20 cellular contexts compared by ENCODE assay signal in genomic region chr19:35571406-35571965, GRCh38. TPM values are rescaled to one million over a fixed set of nuclear protein-coding genes. Genes with fewer than 3 reads are reported as not detected.
DNase-seq lines count a peak whose midpoint lies in the region; ATAC-seq, FAIRE-seq and TF ChIP-seq lines count a peak whose summit lies in the region.
"Had no signal": no experiment of that assay in that cellular context is flagged by ENCODE, and none has a peak within 500 bp of the region (broad histone marks: within the 10 kb centered on the region; RNA-seq: fewer than 3 reads in every experiment).

No MANE protein-coding gene starts in this region.

- H3K9me3 ChIP-seq in HepG2 (ENCODE audit: low read length): peaks cover 16% of the 10 kb centered on the region
- peaks cover 0 to 4% (median 1%) of the 10 kb centered on the region in 4 donors for H3K9me3 ChIP-seq in right lobe of liver
- H3K9me3 ChIP-seq: BE2C had no signal

- H4K20me1 ChIP-seq in HepG2 (ENCODE audit: insufficient read depth, low read length): no peaks in the 10 kb centered on the region

- H3K27ac ChIP-seq in HepG2 (ENCODE audit: extremely low read length, insufficient read depth, low read length) (no peak overlapping the region), right lobe of liver (no peak overlapping the region)

- TF ChIP-seq RAD21 in HepG2 (CRISPR knock-in tag; IDR thresholded peaks at IDR 0.05): no peak

- no TSS peak for BruUV-seq in HepG2 (replicated peaks; lab: Mats Ljungman, UMichigan)

- H3K79me2 ChIP-seq in HepG2 (ENCODE audit: insufficient read depth, low read length): no peaks in the 10 kb centered on the region

- in situ Hi-C loops in HepG2 (cut with HindIII; ENCODE audit: extremely low pct_ligation_motif_present, low pct_unique_long_range_greater_than_20kb): no loop called here

- CTCF ChIA-PET in HepG2 (lab: Yijun Ruan, JAX; ENCODE audit: low intra/inter-chr PET ratio, low total read pairs): no interaction called here

- DNase-seq in HepG2 (ENCODE audit: low spot score) (no peak), right lobe of liver (no peak), bronchial epithelial cell (ENCODE audit: low read depth) (peak; percentile 22), NCI-H526 treated with DMSO at 0.1 percent for 48 hours (lab: John Stamatoyannopoulos, UW) (no peak)
- DNase-seq: BE2C; C1 segment of cervical spinal cord; CD4-positive, CD25-positive, alpha-beta regulatory T cell; CD8-positive, alpha-beta memory T cell; COR-L47; DMS 273 treated with DMSO at 0.1 percent for 48 hours; DMS53; DND-41; EL; H9 had no signal

- H2AFZ ChIP-seq in HepG2 (ENCODE audit: low read length): no peak overlapping the region

- H3K9ac ChIP-seq in HepG2 (ENCODE audit: insufficient read depth, low read depth, low read length): no peak overlapping the region

- FAIRE-seq in HepG2 (lab: Jason Lieb, UNC) (peak; percentile 8), bronchial epithelial cell (lab: Jason Lieb, UNC) (no peak)
- FAIRE-seq: GM12878, GM19239, H1 had no signal

- H3K36me3 ChIP-seq in HepG2 (replicated peaks in 1 of 2; ENCODE audit: control insufficient read depth in 1 of 2, insufficient read depth in 2 of 2, low read length in 2 of 2): no peaks in the 10 kb centered on the region
- H3K36me3 ChIP-seq in right lobe of liver: no peaks in the 10 kb centered on the region
- no peaks in the 10 kb centered on the region for H3K36me3 ChIP-seq in bronchial epithelial cell (ENCODE audit: control insufficient read depth, insufficient read depth, low read length)
- H3K36me3 ChIP-seq: BE2C had no signal

- 14% methylated on average over 1 of the region's 1 CpG for WGBS in HepG2 (ENCODE audit: low lambda C conversion rate)
- WGBS in right lobe of liver (ENCODE audit: insufficient coverage, low coverage, low lambda C conversion rate, missing lambda C conversion rate): 80% methylated on average over 1 of the region's 1 CpG

- ATAC-seq in HepG2 (no peak), right lobe of liver (no peak), GM18861 (IDR thresholded peaks at IDR 0.05; ENCODE audit: unreplicated experiment) (no peak)
- ATAC-seq: GM12878 had no signal

- no peak for TF ChIP-seq CTCF in HepG2 (CRISPR knock-in tag; IDR thresholded peaks at IDR 0.05)
- no peak for TF ChIP-seq CTCF in right lobe of liver (IDR thresholded peaks at IDR 0.05)
- no peak for TF ChIP-seq CTCF in bronchial epithelial cell (IDR thresholded peaks at IDR 0.05; ENCODE audit: insufficient read depth, low read length, severe bottlenecking)

- intact Hi-C loops in HepG2 (cut with micrococcal nuclease; ENCODE audit: unreplicated experiment) (no loop called here), right lobe of liver (cut with DNase I) (no loop called here)

- H3K27me3 ChIP-seq in HepG2 (ENCODE audit: control insufficient read depth in 1 of 2, insufficient read depth in 2 of 2, low read length in 2 of 2) (no peaks in the 10 kb centered on the region), right lobe of liver (no peaks in the 10 kb centered on the region), bronchial epithelial cell (ENCODE audit: control insufficient read depth, insufficient read depth, low read length) (no peaks in the 10 kb centered on the region)

- TF ChIP-seq EP300 in HepG2 (IDR thresholded peaks at IDR 0.05; ENCODE audit: low read depth in 2 of 2, low read length in 2 of 2) (no peak), HepG2 (CRISPR knock-in tag; IDR thresholded peaks at IDR 0.05; ENCODE audit: borderline replicate concordance) (no peak)

- H3K4me3 ChIP-seq in HepG2 (replicated peaks in 1 of 3; ENCODE audit: insufficient read depth in 1 of 3, low read depth in 2 of 3, low read length in 3 of 3): no peak overlapping the region
- H3K4me3 ChIP-seq in right lobe of liver: no peak overlapping the region
- no peak overlapping the region for H3K4me3 ChIP-seq in bronchial epithelial cell (ENCODE audit: low read depth, low read length)
- H3K4me3 ChIP-seq: GM12878 had no signal

- H3K4me1 ChIP-seq in HepG2 (ENCODE audit: insufficient read depth, low read length): peaks cover 40% of the 10 kb centered on the region
- H3K4me1 ChIP-seq in right lobe of liver: no peaks in the 10 kb centered on the region
- H3K4me1 ChIP-seq: BE2C had no signal

- POLR2A ChIA-PET in HepG2 (lab: Yijun Ruan, JAX): interaction anchor here (0.6 kb wide), 1 partner anchor 100 kb away, joined by 3 read pairs; no protein-coding TSS in a partner anchor

- TF ChIP-seq POLR2A in HepG2 (IDR thresholded peaks at IDR 0.05; ENCODE audit: insufficient read depth in 1 of 2, low read depth in 2 of 2, low read length in 2 of 2) (no peak), right lobe of liver (IDR thresholded peaks at IDR 0.05) (no peak)

- H3K4me2 ChIP-seq in HepG2 (ENCODE audit: low read depth, low read length): no peak overlapping the region

RNA-seq across cellular contexts. Expression of gene ATP4A, which starts 8.0 kb away (rescaled TPM):
- total RNA-seq in HepG2 (2016; rRNA removed; fragmentation: Illumina TruSeq; extraction: Trizol) (0.11 TPM in 1 of 2 replicates, not detected in the other), right lobe of liver (under 1 TPM in 1 of 6 experiments, not detected in 5; 0.06 TPM), bronchial epithelial cell (not detected in 2 replicates)
- not detected in 2 replicates for total RNA-seq in HepG2 (2016; cell fraction: cytosol; rRNA removed; fragmentation: Illumina TruSeq; extraction: Trizol; ENCODE audit: low read depth)
- total RNA-seq in HepG2 (2016; cell fraction: insoluble cytoplasmic fraction; rRNA removed; fragmentation: Illumina TruSeq; extraction: Trizol): 0.39 TPM in 2 replicates
- total RNA-seq in HepG2 (2016; cell fraction: membrane; rRNA removed; fragmentation: Illumina TruSeq; extraction: Trizol): 0.28 and 0.31 TPM in 2 replicates
- total RNA-seq in HepG2 (2016; cell fraction: nucleus; rRNA removed; fragmentation: Illumina TruSeq; extraction: Trizol): 0.66 TPM in 1 of 2 replicates, not detected in the other
- 0.08 and 0.09 TPM in 2 replicates for polyA plus RNA-seq in HepG2 (2011; rRNA removed)
- polyA plus RNA-seq in HepG2 (2011; cell fraction: cytosol; rRNA removed): 0.04 and 0.15 TPM in 2 replicates
- 0.51 and 0.69 TPM in 2 replicates for polyA plus RNA-seq in HepG2 (2011; cell fraction: nucleus; rRNA removed)
- 0.07 and 0.13 TPM in 2 replicates for polyA plus RNA-seq in HepG2 (2012)
- 0.07 and 0.15 TPM in 2 replicates for polyA plus RNA-seq in HepG2 (2016; cell fraction: cytosol; fragmentation: Illumina TruSeq; extraction: Trizol; ENCODE audit: low read depth)
- polyA plus RNA-seq in HepG2 (2016; cell fraction: insoluble cytoplasmic fraction; fragmentation: Illumina TruSeq; extraction: Trizol; ENCODE audit: low read depth): 0.13 TPM in 1 of 2 replicates, not detected in the other
- polyA plus RNA-seq in HepG2 (2016; cell fraction: membrane; fragmentation: Illumina TruSeq; extraction: Trizol; ENCODE audit: low read depth): 0.22 TPM in 1 of 2 replicates, not detected in the other
- 0.68 and 0.98 TPM in 2 replicates for polyA plus RNA-seq in HepG2 (2016; cell fraction: nucleus; fragmentation: Illumina TruSeq; extraction: Trizol; ENCODE audit: insufficient read depth, low read depth)
- 0.18 TPM in 1 of 2 replicates, not detected in the other for polyA minus RNA-seq in HepG2 (2011; rRNA and poly(A)+ RNA removed; ENCODE audit: low replicate concordance)
- not detected in 2 replicates for polyA minus RNA-seq in HepG2 (2011; cell fraction: cytosol; rRNA and poly(A)+ RNA removed)
- polyA minus RNA-seq in HepG2 (2011; cell fraction: nucleus; rRNA and poly(A)+ RNA removed): 0.13 TPM in 1 of 2 replicates, not detected in the other
- total RNA-seq: A172; CD4-positive, CD25-positive, alpha-beta regulatory T cell; CD8-positive, alpha-beta memory T cell; G401 had no signal
- polyA plus RNA-seq: CD4-positive, CD25-positive, alpha-beta regulatory T cell; CD8-positive, alpha-beta memory T cell had no signal

RNA-seq across cellular contexts. Expression of gene PMIS2, which starts 14.5 kb away (rescaled TPM):
- total RNA-seq in HepG2 (2016; rRNA removed; fragmentation: Illumina TruSeq; extraction: Trizol): not detected in 2 replicates
- not detected in 2 replicates for total RNA-seq in HepG2 (2016; cell fraction: cytosol; rRNA removed; fragmentation: Illumina TruSeq; extraction: Trizol; ENCODE audit: low read depth)
- not detected in 2 replicates for total RNA-seq in HepG2 (2016; cell fraction: insoluble cytoplasmic fraction; rRNA removed; fragmentation: Illumina TruSeq; extraction: Trizol)
- total RNA-seq in HepG2 (2016; cell fraction: membrane; rRNA removed; fragmentation: Illumina TruSeq; extraction: Trizol): not detected in 2 replicates
- total RNA-seq in HepG2 (2016; cell fraction: nucleus; rRNA removed; fragmentation: Illumina TruSeq; extraction: Trizol): not detected in 2 replicates
- polyA plus RNA-seq in HepG2 (2011; rRNA removed): not detected in 2 replicates
- polyA plus RNA-seq in HepG2 (2011; cell fraction: cytosol; rRNA removed): not detected in 2 replicates
- not detected in 2 replicates for polyA plus RNA-seq in HepG2 (2011; cell fraction: nucleus; rRNA removed)
- polyA plus RNA-seq in HepG2 (2012): not detected in 2 replicates
- polyA plus RNA-seq in HepG2 (2016; cell fraction: cytosol; fragmentation: Illumina TruSeq; extraction: Trizol; ENCODE audit: low read depth): not detected in 2 replicates
- not detected in 2 replicates for polyA plus RNA-seq in HepG2 (2016; cell fraction: insoluble cytoplasmic fraction; fragmentation: Illumina TruSeq; extraction: Trizol; ENCODE audit: low read depth)
- polyA plus RNA-seq in HepG2 (2016; cell fraction: membrane; fragmentation: Illumina TruSeq; extraction: Trizol; ENCODE audit: low read depth): not detected in 2 replicates
- polyA plus RNA-seq in HepG2 (2016; cell fraction: nucleus; fragmentation: Illumina TruSeq; extraction: Trizol; ENCODE audit: insufficient read depth, low read depth): not detected in 2 replicates
- not detected in 2 replicates for polyA minus RNA-seq in HepG2 (2011; rRNA and poly(A)+ RNA removed; ENCODE audit: low replicate concordance)
- not detected in 2 replicates for polyA minus RNA-seq in HepG2 (2011; cell fraction: cytosol; rRNA and poly(A)+ RNA removed)
- not detected in 2 replicates for polyA minus RNA-seq in HepG2 (2011; cell fraction: nucleus; rRNA and poly(A)+ RNA removed)
- not detected for total RNA-seq in right lobe of liver
- total RNA-seq in bronchial epithelial cell: not detected in 2 replicates
- total RNA-seq: A172; CD4-positive, CD25-positive, alpha-beta regulatory T cell; CD8-positive, alpha-beta memory T cell; G401; GM12878; H1; H9 had no signal
- polyA plus RNA-seq: CD4-positive, CD25-positive, alpha-beta regulatory T cell; CD8-positive, alpha-beta memory T cell; GM12878; H1 had no signal

RNA-seq across cellular contexts. Expression of gene TMEM147, which starts 26.1 kb away (rescaled TPM):
- total RNA-seq in HepG2 (2016; rRNA removed; fragmentation: Illumina TruSeq; extraction: Trizol) (85.8 and 141 TPM in 2 replicates), right lobe of liver (10 to 100 TPM; 29.4 to 65.7 (median 36.2) TPM), bronchial epithelial cell (136 and 163 TPM in 2 replicates)
- 264 and 362 TPM in 2 replicates for total RNA-seq in HepG2 (2016; cell fraction: cytosol; rRNA removed; fragmentation: Illumina TruSeq; extraction: Trizol; ENCODE audit: low read depth)
- total RNA-seq in HepG2 (2016; cell fraction: insoluble cytoplasmic fraction; rRNA removed; fragmentation: Illumina TruSeq; extraction: Trizol): 91.4 and 136 TPM in 2 replicates
- 202 and 264 TPM in 2 replicates for total RNA-seq in HepG2 (2016; cell fraction: membrane; rRNA removed; fragmentation: Illumina TruSeq; extraction: Trizol)
- total RNA-seq in HepG2 (2016; cell fraction: nucleus; rRNA removed; fragmentation: Illumina TruSeq; extraction: Trizol): 88.0 and 104 TPM in 2 replicates
- polyA plus RNA-seq in HepG2 (2011; rRNA removed): 176 and 188 TPM in 2 replicates
- polyA plus RNA-seq in HepG2 (2011; cell fraction: cytosol; rRNA removed): 174 and 213 TPM in 2 replicates
- polyA plus RNA-seq in HepG2 (2011; cell fraction: nucleus; rRNA removed): 105 and 125 TPM in 2 replicates
- polyA plus RNA-seq in HepG2 (2012): 78.4 and 132 TPM in 2 replicates
- polyA plus RNA-seq in HepG2 (2016; cell fraction: cytosol; fragmentation: Illumina TruSeq; extraction: Trizol; ENCODE audit: low read depth): 361 and 462 TPM in 2 replicates
- polyA plus RNA-seq in HepG2 (2016; cell fraction: insoluble cytoplasmic fraction; fragmentation: Illumina TruSeq; extraction: Trizol; ENCODE audit: low read depth): 102 and 104 TPM in 2 replicates
- polyA plus RNA-seq in HepG2 (2016; cell fraction: membrane; fragmentation: Illumina TruSeq; extraction: Trizol; ENCODE audit: low read depth): 235 and 269 TPM in 2 replicates
- 176 and 183 TPM in 2 replicates for polyA plus RNA-seq in HepG2 (2016; cell fraction: nucleus; fragmentation: Illumina TruSeq; extraction: Trizol; ENCODE audit: insufficient read depth, low read depth)
- 321 and 438 TPM in 2 replicates for polyA minus RNA-seq in HepG2 (2011; rRNA and poly(A)+ RNA removed; ENCODE audit: low replicate concordance)
- polyA minus RNA-seq in HepG2 (2011; cell fraction: cytosol; rRNA and poly(A)+ RNA removed): 44.9 and 50.7 TPM in 2 replicates
- 18.3 and 26.4 TPM in 2 replicates for polyA minus RNA-seq in HepG2 (2011; cell fraction: nucleus; rRNA and poly(A)+ RNA removed)

RNA-seq across cellular contexts. Expression of gene GAPDHS, which starts 38.2 kb away (rescaled TPM):
- total RNA-seq in HepG2 (2016; rRNA removed; fragmentation: Illumina TruSeq; extraction: Trizol) (not detected in 2 replicates), right lobe of liver (not detected), bronchial epithelial cell (not detected in 2 replicates)
- total RNA-seq in HepG2 (2016; cell fraction: cytosol; rRNA removed; fragmentation: Illumina TruSeq; extraction: Trizol; ENCODE audit: low read depth): not detected in 2 replicates
- not detected in 2 replicates for total RNA-seq in HepG2 (2016; cell fraction: insoluble cytoplasmic fraction; rRNA removed; fragmentation: Illumina TruSeq; extraction: Trizol)
- not detected in 2 replicates for total RNA-seq in HepG2 (2016; cell fraction: membrane; rRNA removed; fragmentation: Illumina TruSeq; extraction: Trizol)
- total RNA-seq in HepG2 (2016; cell fraction: nucleus; rRNA removed; fragmentation: Illumina TruSeq; extraction: Trizol): not detected in 2 replicates
- 0.09 TPM in 1 of 2 replicates, not detected in the other for polyA plus RNA-seq in HepG2 (2011; rRNA removed)
- not detected in 2 replicates for polyA plus RNA-seq in HepG2 (2011; cell fraction: cytosol; rRNA removed)
- polyA plus RNA-seq in HepG2 (2011; cell fraction: nucleus; rRNA removed): not detected in 2 replicates
- not detected in 2 replicates for polyA plus RNA-seq in HepG2 (2012)
- not detected in 2 replicates for polyA plus RNA-seq in HepG2 (2016; cell fraction: cytosol; fragmentation: Illumina TruSeq; extraction: Trizol; ENCODE audit: low read depth)
- polyA plus RNA-seq in HepG2 (2016; cell fraction: insoluble cytoplasmic fraction; fragmentation: Illumina TruSeq; extraction: Trizol; ENCODE audit: low read depth): not detected in 2 replicates
- polyA plus RNA-seq in HepG2 (2016; cell fraction: membrane; fragmentation: Illumina TruSeq; extraction: Trizol; ENCODE audit: low read depth): not detected in 2 replicates
- polyA plus RNA-seq in HepG2 (2016; cell fraction: nucleus; fragmentation: Illumina TruSeq; extraction: Trizol; ENCODE audit: insufficient read depth, low read depth): not detected in 2 replicates
- polyA minus RNA-seq in HepG2 (2011; rRNA and poly(A)+ RNA removed; ENCODE audit: low replicate concordance): not detected in 2 replicates
- polyA minus RNA-seq in HepG2 (2011; cell fraction: cytosol; rRNA and poly(A)+ RNA removed): not detected in 2 replicates
- polyA minus RNA-seq in HepG2 (2011; cell fraction: nucleus; rRNA and poly(A)+ RNA removed): not detected in 2 replicates
- total RNA-seq: A172; CD4-positive, CD25-positive, alpha-beta regulatory T cell; CD8-positive, alpha-beta memory T cell; G401; GM12878; H1; H9 had no signal
- polyA plus RNA-seq: CD4-positive, CD25-positive, alpha-beta regulatory T cell; CD8-positive, alpha-beta memory T cell had no signal

RNA-seq across cellular contexts. Expression of gene HAUS5, which starts 41.0 kb away (rescaled TPM):
- total RNA-seq in HepG2 (2016; rRNA removed; fragmentation: Illumina TruSeq; extraction: Trizol) (9.2 and 17.7 TPM in 2 replicates), right lobe of liver (1 to 10 TPM; 3.7 to 6.1 (median 4.4) TPM), bronchial epithelial cell (3.9 and 4.2 TPM in 2 replicates)
- 1.0 and 1.2 TPM in 2 replicates for total RNA-seq in HepG2 (2016; cell fraction: cytosol; rRNA removed; fragmentation: Illumina TruSeq; extraction: Trizol; ENCODE audit: low read depth)
- 8.0 and 19.2 TPM in 2 replicates for total RNA-seq in HepG2 (2016; cell fraction: insoluble cytoplasmic fraction; rRNA removed; fragmentation: Illumina TruSeq; extraction: Trizol)
- total RNA-seq in HepG2 (2016; cell fraction: membrane; rRNA removed; fragmentation: Illumina TruSeq; extraction: Trizol): 2.8 and 3.4 TPM in 2 replicates
- 21.5 and 24.6 TPM in 2 replicates for total RNA-seq in HepG2 (2016; cell fraction: nucleus; rRNA removed; fragmentation: Illumina TruSeq; extraction: Trizol)
- polyA plus RNA-seq in HepG2 (2011; rRNA removed): 10.3 and 11.1 TPM in 2 replicates
- 2.0 and 4.0 TPM in 2 replicates for polyA plus RNA-seq in HepG2 (2011; cell fraction: cytosol; rRNA removed)
- 106 and 171 TPM in 2 replicates for polyA plus RNA-seq in HepG2 (2011; cell fraction: nucleus; rRNA removed)
- polyA plus RNA-seq in HepG2 (2012): 8.5 and 13.3 TPM in 2 replicates
- 1.4 and 1.5 TPM in 2 replicates for polyA plus RNA-seq in HepG2 (2016; cell fraction: cytosol; fragmentation: Illumina TruSeq; extraction: Trizol; ENCODE audit: low read depth)
- 10.5 and 11.3 TPM in 2 replicates for polyA plus RNA-seq in HepG2 (2016; cell fraction: insoluble cytoplasmic fraction; fragmentation: Illumina TruSeq; extraction: Trizol; ENCODE audit: low read depth)
- polyA plus RNA-seq in HepG2 (2016; cell fraction: membrane; fragmentation: Illumina TruSeq; extraction: Trizol; ENCODE audit: low read depth): 3.2 and 3.7 TPM in 2 replicates
- polyA plus RNA-seq in HepG2 (2016; cell fraction: nucleus; fragmentation: Illumina TruSeq; extraction: Trizol; ENCODE audit: insufficient read depth, low read depth): 82.3 and 83.1 TPM in 2 replicates
- 4.9 and 17.6 TPM in 2 replicates for polyA minus RNA-seq in HepG2 (2011; rRNA and poly(A)+ RNA removed; ENCODE audit: low replicate concordance)
- polyA minus RNA-seq in HepG2 (2011; cell fraction: cytosol; rRNA and poly(A)+ RNA removed): 2.4 and 3.0 TPM in 2 replicates
- polyA minus RNA-seq in HepG2 (2011; cell fraction: nucleus; rRNA and poly(A)+ RNA removed): 11.8 and 13.6 TPM in 2 replicates
